8 cellular contexts compared by ENCODE assay signal in genomic region chr14:77376380-77376770, GRCh38. TPM values are rescaled to one million over a fixed set of nuclear protein-coding genes. Genes with fewer than 3 reads are reported as not detected.
DNase-seq lines count a peak whose midpoint lies in the region; ATAC-seq and TF ChIP-seq lines count a peak whose summit lies in the region.

No MANE protein-coding gene starts in this region.

- no peaks in the 10 kb centered on the region for H3K36me3 ChIP-seq in HCT116 (ENCODE audit: control insufficient read depth in 1 of 2, insufficient read depth in 2 of 2, low read length in 2 of 2)

- H3K9ac ChIP-seq in HCT116 (ENCODE audit: low read length), result peak overlapping the region; percentile 80

- TF ChIP-seq RAD21 in HCT116 (IDR thresholded peaks at IDR 0.05; ENCODE audit: low read depth), result no peak

- no peak for TF ChIP-seq CTCF in HCT116 (IDR thresholded peaks at IDR 0.05 in 2 of 3, conservative IDR thresholded peaks at IDR 0.05 in 1 of 3; ENCODE audit: borderline replicate concordance in 1 of 3, insufficient read depth in 1 of 3, low read depth in 2 of 3, low read length in 2 of 3)
- no peak for TF ChIP-seq CTCF in NB4 (IDR thresholded peaks at IDR 0.05; ENCODE audit: low read depth, low read length)

- H3K4me2 ChIP-seq in HCT116 (ENCODE audit: low read length), result peak overlapping the region; percentile 88

- H3K36me3 Mint-ChIP-seq in activated T-helper 17 cell treated with anti-CD3 and anti-CD28 coated beads, Interleukin-2, amount 50 U/mL, for 72 hours (ENCODE audit: low read depth), result peaks cover 20% of the 10 kb centered on the region

- H4K20me1 ChIP-seq in HCT116 (ENCODE audit: insufficient read depth), result no peaks in the 10 kb centered on the region

- peak overlapping the region; percentile 95 for H3K27ac ChIP-seq in HCT116 (ENCODE audit: low read depth, low read length)

- DNase-seq in HCT116 (ENCODE audit: low read depth, low spot score), result no peak
- peak; percentile 56 for DNase-seq in NB4 (ENCODE audit: low read depth)
- peak; percentile 16 for DNase-seq in glomerular visceral epithelial cell (ENCODE audit: extremely low spot score)
- DNase-seq in posterior cingulate gyrus, result peak in 9 of 10 donors; percentile 8 to 87 (median 29)
- DNase-seq in posterior vena cava (ENCODE audit: low spot score), result no peak
- DNase-seq in KBM-7, result no peak

- no peak overlapping the region for H2AFZ ChIP-seq in HCT116 (ENCODE audit: low read depth, low read length, poor library complexity, severe bottlenecking)

- peaks cover 27% of the 10 kb centered on the region for H3K4me1 Mint-ChIP-seq in activated T-helper 17 cell treated with anti-CD3 and anti-CD28 coated beads, Interleukin-2, amount 50 U/mL, for 72 hours

- no TSS peak for BruUV-seq in HCT116 (replicated peaks; lab: Mats Ljungman, UMichigan)

- H3K4me1 ChIP-seq in HCT116 (ENCODE audit: control insufficient read depth in 1 of 2, insufficient read depth in 2 of 2, low read length in 2 of 2), result peaks cover 12 to 16% of the 10 kb centered on the region in 2 experiments; a peak in 3 of 4 replicates

- intact Hi-C loops in HCT116 (cut with micrococcal nuclease) (loop anchor here (5.0 kb wide), 1 partner anchor 81 kb away; the partner anchor contains the start of genes AHSA1 and VIPAS39), posterior cingulate gyrus (cut with DNase I) (loop anchor here (5.0 to 10.0 kb wide), 2 partner anchors 54 to 78 kb away; partner anchors contain the start of genes AHSA1, GSTZ1, POMT2 and VIPAS39), posterior vena cava (cut with DNase I) (no loop called here)

- no peaks in the 10 kb centered on the region for H3K27me3 Mint-ChIP-seq in activated T-helper 17 cell treated with anti-CD3 and anti-CD28 coated beads, Interleukin-2, amount 50 U/mL, for 72 hours

- H3K27ac Mint-ChIP-seq in activated T-helper 17 cell treated with anti-CD3 and anti-CD28 coated beads, Interleukin-2, amount 50 U/mL, for 72 hours, result no peak overlapping the region

- H3K79me2 ChIP-seq in HCT116 (ENCODE audit: insufficient read depth, low read length), result peaks cover 31% of the 10 kb centered on the region

- in situ Hi-C loops in KBM-7 (cut with MboI; ENCODE audit: low pct_unique_long_range_greater_than_20kb, low sequenced_read_pairs), result no loop called here

- TF ChIP-seq POLR2A in HCT116 (IDR thresholded peaks at IDR 0.05; ENCODE audit: borderline replicate concordance, extremely low read depth, insufficient read depth, insufficient read length) (no peak), NB4 (IDR thresholded peaks at IDR 0.05; ENCODE audit: extremely low read depth, insufficient read length) (no peak)

- no peak overlapping the region for H3K4me3 Mint-ChIP-seq in activated T-helper 17 cell treated with anti-CD3 and anti-CD28 coated beads, Interleukin-2, amount 50 U/mL, for 72 hours

- CTCF ChIA-PET in HCT116 (lab: Charles Lee), result interaction anchor here (1.4 kb wide), 1 partner anchor 55 kb away, joined by 5 read pairs; the partner anchor contains the start of gene GSTZ1

- no peaks in the 10 kb centered on the region; the same call in 1 of the 2 replicates for H3K27me3 ChIP-seq in HCT116 (ENCODE audit: insufficient read depth, low read length)

- RAD21 ChIA-PET in HCT116 (lab: Charles Lee; ENCODE audit: low non-redundant PET in 1 of 2, low total read pairs in 2 of 2, uncharacterized antibody in 2 of 2, unreplicated experiment in 2 of 2), result no interaction called here

- no peaks in the 10 kb centered on the region for H3K9me3 ChIP-seq in HCT116 (ENCODE audit: control insufficient read depth in 1 of 2, insufficient read depth in 1 of 2, low read depth in 1 of 2, low read length in 2 of 2)

- no peaks in the 10 kb centered on the region for H3K9me3 Mint-ChIP-seq in activated T-helper 17 cell treated with anti-CD3 and anti-CD28 coated beads, Interleukin-2, amount 50 U/mL, for 72 hours

- no peaks in the 10 kb centered on the region for H3K9me2 ChIP-seq in HCT116 (ENCODE audit: insufficient read depth)

- ATAC-seq in GM18499 (IDR thresholded peaks at IDR 0.05; ENCODE audit: insufficient read depth, unreplicated experiment), result peak; percentile 7
- peak; percentile 40 for ATAC-seq in HCT116
- ATAC-seq in activated T-helper 17 cell treated with anti-CD3 and anti-CD28 coated beads, Interleukin-2, amount 50 U/mL, for 72 hours (replicated peaks), result peak; percentile 33

- POLR2A ChIA-PET in HCT116 (lab: Charles Lee), result interaction anchor here (0.6 kb wide), 1 partner anchor 512 kb away, joined by 3 read pairs; no protein-coding TSS in a partner anchor

- H3K4me3 ChIP-seq in HCT116 (replicated peaks in 1 of 2; ENCODE audit: low read depth in 1 of 2, low read length in 2 of 2), result peak overlapping the region; percentile 64 to 69
- peak overlapping the region; percentile 81 for H3K4me3 ChIP-seq in NB4 (ENCODE audit: low read depth, low read length)

TF ChIP-seq in HCT116, 20 proteins besides CTCF, POLR2A, EP300 and RAD21 (continues in another document):
- TF ChIP-seq CBX3 (IDR thresholded peaks at IDR 0.05; ENCODE audit: low read depth), result no peak
- no peak for TF ChIP-seq EGR1 (IDR thresholded peaks at IDR 0.05; ENCODE audit: low read depth)
- TF ChIP-seq MAX (IDR thresholded peaks at IDR 0.05), result no peak
- no peak for TF ChIP-seq EZH2phosphoT487 (IDR thresholded peaks at IDR 0.05; ENCODE audit: borderline replicate concordance)
- no peak for TF ChIP-seq YY1 (IDR thresholded peaks at IDR 0.05; ENCODE audit: extremely low read depth, insufficient replicate concordance, low read depth, low read length)
- no peak for TF ChIP-seq ZBTB33 (IDR thresholded peaks at IDR 0.05; ENCODE audit: extremely low read depth, insufficient replicate concordance, low read length)
- TF ChIP-seq FOSL1 (IDR thresholded peaks at IDR 0.05; ENCODE audit: low read depth), result no peak
- TF ChIP-seq CEBPB (IDR thresholded peaks at IDR 0.05; ENCODE audit: low read depth), result no peak
- TF ChIP-seq EZH2 (IDR thresholded peaks at IDR 0.05), result no peak
- no peak for TF ChIP-seq TCF7L2 (IDR thresholded peaks at IDR 0.05; ENCODE audit: borderline replicate concordance, extremely low read depth, insufficient read depth, insufficient read length)
- no peak for TF ChIP-seq ZNF274 (IDR thresholded peaks at IDR 0.05; ENCODE audit: low read depth, low read length)
- TF ChIP-seq SIN3A (IDR thresholded peaks at IDR 0.05; ENCODE audit: low read depth), result no peak
- no peak for TF ChIP-seq SRF (IDR thresholded peaks at IDR 0.05; ENCODE audit: low read depth)

RNA-seq across cellular contexts. Expression of gene TMED8, which starts 0.5 kb away (rescaled TPM):
- total RNA-seq in HCT116 (2021; ENCODE audit: unreplicated experiment) (21.2 TPM), posterior vena cava (10 to 100 TPM; 11.2 to 13.3 TPM)
- 5.3 and 7.4 TPM in 2 replicates for polyA plus RNA-seq in HCT116 (2012)
- 10 to 100 TPM; 33.2 to 45.1 TPM for total RNA-seq in activated T-helper 17 cell treated with anti-CD3 and anti-CD28 coated beads, Interleukin-2, amount 50 U/mL, for 72 hours

RNA-seq across cellular contexts. Expression of gene SAMD15, which starts 0.8 kb away (rescaled TPM):
- total RNA-seq in HCT116 (2021; ENCODE audit: unreplicated experiment), result 1.9 TPM
- polyA plus RNA-seq in HCT116 (2012), result 0.15 and 0.17 TPM in 2 replicates
- under 1 TPM; 0.22 to 0.29 TPM for total RNA-seq in activated T-helper 17 cell treated with anti-CD3 and anti-CD28 coated beads, Interleukin-2, amount 50 U/mL, for 72 hours
- total RNA-seq in posterior vena cava, result under 1 TPM; 0.60 to 0.62 TPM

RNA-seq across cellular contexts. Expression of gene NOXRED1, which starts 46.9 kb away (rescaled TPM):
- total RNA-seq in HCT116 (2021; ENCODE audit: unreplicated experiment) (0.66 TPM), posterior vena cava (under 1 TPM; 0.23 to 0.52 TPM)
- polyA plus RNA-seq in HCT116 (2012), result 0.15 and 0.25 TPM in 2 replicates
- 1 to 10 TPM in 1 of 2 donors, under 1 TPM in 1; 0.89 to 1.0 TPM for total RNA-seq in activated T-helper 17 cell treated with anti-CD3 and anti-CD28 coated beads, Interleukin-2, amount 50 U/mL, for 72 hours

RNA-seq across cellular contexts. Expression of gene GSTZ1, which starts 55.5 kb away (rescaled TPM):
- total RNA-seq in HCT116 (2021; ENCODE audit: unreplicated experiment) (30.4 TPM), posterior vena cava (1 to 10 TPM; 4.7 to 9.3 TPM)
- polyA plus RNA-seq in HCT116 (2012), result 48.5 and 49.1 TPM in 2 replicates
- 10 to 100 TPM; 11.0 to 13.1 TPM for total RNA-seq in activated T-helper 17 cell treated with anti-CD3 and anti-CD28 coated beads, Interleukin-2, amount 50 U/mL, for 72 hours

RNA-seq across cellular contexts. Expression of gene POMT2, which starts 55.7 kb away (rescaled TPM):
- total RNA-seq in HCT116 (2021; ENCODE audit: unreplicated experiment) (30.2 TPM), posterior vena cava (10 to 100 TPM; 20.5 TPM)
- polyA plus RNA-seq in HCT116 (2012), result 12.0 and 17.0 TPM in 2 replicates
- 10 to 100 TPM; 10.9 to 26.0 TPM for total RNA-seq in activated T-helper 17 cell treated with anti-CD3 and anti-CD28 coated beads, Interleukin-2, amount 50 U/mL, for 72 hours

Comparison
In these comparisons a context has a peak if more than half of its experiments do, and no peak if none do; other contexts are left out.
1. DNase-seq: peak in NB4 (single experiment), glomerular visceral epithelial cell (single experiment) and posterior cingulate gyrus (9 of 10); none in HCT116 (single experiment), posterior vena cava (single experiment) and KBM-7 (single experiment).
2. intact Hi-C loops: an anchor here in HCT116 (5.0 kb wide) and posterior cingulate gyrus (5.0 to 10.0 kb wide); none called in posterior vena cava.
3. Peak in every context shown above with its lines, with median percentiles within 50 percentile points of each other: ATAC-seq.